Comparison of ENCODE assay signal across 1 cellular context in the genomic region with DNA sequence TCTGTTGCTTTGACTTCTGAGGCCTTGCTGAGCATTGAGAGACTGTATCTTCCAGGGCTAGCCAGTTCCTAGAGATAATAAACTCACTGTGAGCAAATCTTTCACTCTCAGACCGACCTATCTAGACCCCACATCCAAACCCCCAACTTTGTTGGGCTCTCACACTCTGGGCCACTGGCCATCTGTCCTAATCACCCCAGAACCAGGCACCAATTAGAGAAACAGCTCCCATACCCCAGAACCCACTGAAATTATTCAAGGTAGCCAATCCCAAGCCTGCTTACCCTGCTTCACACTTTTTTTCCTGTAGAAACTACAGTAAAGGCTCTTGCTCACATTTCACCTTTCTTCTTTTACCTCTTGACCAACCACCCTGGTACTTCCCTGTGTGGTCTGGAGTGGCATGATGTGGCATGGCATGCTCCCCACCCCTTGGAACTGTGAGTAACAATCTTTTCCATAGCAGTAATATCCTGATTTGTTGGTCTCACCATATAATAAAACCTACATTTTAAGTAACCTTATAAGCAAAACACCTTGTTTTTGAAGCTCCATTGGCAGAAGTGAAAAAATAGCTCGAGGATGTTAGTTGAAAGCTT.
TF ChIP-seq lines count a peak whose summit lies in the region.

No MANE protein-coding gene starts in this region.

TF ChIP-seq in K562, 482 proteins besides CTCF, POLR2A, EP300 and RAD21 (continued from another document):
- no peak for TF ChIP-seq BCLAF1 (IDR thresholded peaks at IDR 0.05; ENCODE audit: borderline replicate concordance in 1 of 2, control insufficient read depth in 1 of 2, low read depth in 2 of 2, low read length in 1 of 2)
- TF ChIP-seq, protein P1, sequence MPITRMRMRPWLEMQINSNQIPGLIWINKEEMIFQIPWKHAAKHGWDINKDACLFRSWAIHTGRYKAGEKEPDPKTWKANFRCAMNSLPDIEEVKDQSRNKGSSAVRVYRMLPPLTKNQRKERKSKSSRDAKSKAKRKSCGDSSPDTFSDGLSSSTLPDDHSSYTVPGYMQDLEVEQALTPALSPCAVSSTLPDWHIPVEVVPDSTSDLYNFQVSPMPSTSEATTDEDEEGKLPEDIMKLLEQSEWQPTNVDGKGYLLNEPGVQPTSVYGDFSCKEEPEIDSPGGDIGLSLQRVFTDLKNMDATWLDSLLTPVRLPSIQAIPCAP (CRISPR knock-in tag; IDR thresholded peaks at IDR 0.05; ENCODE audit: borderline replicate concordance), result no peak
- TF ChIP-seq, protein P2, sequence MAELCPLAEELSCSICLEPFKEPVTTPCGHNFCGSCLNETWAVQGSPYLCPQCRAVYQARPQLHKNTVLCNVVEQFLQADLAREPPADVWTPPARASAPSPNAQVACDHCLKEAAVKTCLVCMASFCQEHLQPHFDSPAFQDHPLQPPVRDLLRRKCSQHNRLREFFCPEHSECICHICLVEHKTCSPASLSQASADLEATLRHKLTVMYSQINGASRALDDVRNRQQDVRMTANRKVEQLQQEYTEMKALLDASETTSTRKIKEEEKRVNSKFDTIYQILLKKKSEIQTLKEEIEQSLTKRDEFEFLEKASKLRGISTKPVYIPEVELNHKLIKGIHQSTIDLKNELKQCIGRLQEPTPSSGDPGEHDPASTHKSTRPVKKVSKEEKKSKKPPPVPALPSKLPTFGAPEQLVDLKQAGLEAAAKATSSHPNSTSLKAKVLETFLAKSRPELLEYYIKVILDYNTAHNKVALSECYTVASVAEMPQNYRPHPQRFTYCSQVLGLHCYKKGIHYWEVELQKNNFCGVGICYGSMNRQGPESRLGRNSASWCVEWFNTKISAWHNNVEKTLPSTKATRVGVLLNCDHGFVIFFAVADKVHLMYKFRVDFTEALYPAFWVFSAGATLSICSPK (IDR thresholded peaks at IDR 0.05; ENCODE audit: borderline replicate concordance), result no peak
- TF ChIP-seq FOXK2 (conservative IDR thresholded peaks at IDR 0.05 in 1 of 2, IDR thresholded peaks at IDR 0.05 in 1 of 2; ENCODE audit: low read depth in 2 of 2), result no peak
- TF ChIP-seq ZNF79 (CRISPR knock-in tag; IDR thresholded peaks at IDR 0.05; ENCODE audit: low read depth), result no peak
- TF ChIP-seq ADNP (tag; IDR thresholded peaks at IDR 0.05), result no peak
